1 cellular context compared by ENCODE assay signal in genomic region chr14:98847520-98848468, GRCh38.
TF ChIP-seq lines count a peak whose summit lies in the region.

No MANE protein-coding gene starts in this region.

TF ChIP-seq in SK-N-SH, 30 proteins besides CTCF, POLR2A, EP300 and RAD21 (continued from another document):
- TF ChIP-seq REST (IDR thresholded peaks at IDR 0.05; ENCODE audit: low read depth, low read length) = no peak
- no peak for TF ChIP-seq TAF1 (IDR thresholded peaks at IDR 0.05; ENCODE audit: borderline replicate concordance, low read depth, low read length)
- no peak for TF ChIP-seq NRF1 (IDR thresholded peaks at IDR 0.05; ENCODE audit: low read depth, low read length)
- no peak for TF ChIP-seq EZH2phosphoT487 (IDR thresholded peaks at IDR 0.05; ENCODE audit: borderline replicate concordance, low read depth)
- TF ChIP-seq TEAD4 (IDR thresholded peaks at IDR 0.05; ENCODE audit: borderline replicate concordance, insufficient read depth) = no peak
